In genomic region chr2:96305091-96305978, GRCh38 we compare ENCODE assay signal across 8 cellular contexts. TPM values are rescaled to one million over a fixed set of nuclear protein-coding genes. Genes with fewer than 3 reads are reported as not detected.
DNase-seq lines count a peak whose midpoint lies in the region; ATAC-seq and TF ChIP-seq lines count a peak whose summit lies in the region.

SNRNP200 (minus strand) TSS chr2:96305546; CDS start chr2:96305437, 109 bp downstream.

- DNase-seq in NCI-H748 treated with DMSO at 0.1 percent for 48 hours (lab: John Stamatoyannopoulos, UW) (peak; percentile 52), dedifferentiated amniotic fluid mesenchymal stem cell (ENCODE audit: extremely low spot score) (peak; percentile 72), left lobe of liver (ENCODE audit: low spot score) (peak; percentile 89)
- peak; percentile 90 for DNase-seq in activated CD4-positive, alpha-beta T cell treated with anti-CD3 and anti-CD28 coated beads, Interleukin-2, amount 50 U/mL, for 1 hour
- peak; percentile 93 to 94 for DNase-seq in stimulated activated CD4-positive, alpha-beta T cell treated with anti-CD3 and anti-CD28 coated beads, Interleukin-2, amount 100 ng/mL, for 24 hours

- ATAC-seq in GM19395 (IDR thresholded peaks at IDR 0.05; ENCODE audit: unreplicated experiment): peak; percentile 91
- ATAC-seq in HG03565 (IDR thresholded peaks at IDR 0.05; ENCODE audit: unreplicated experiment): peak; percentile 77
- peak; percentile 100 for ATAC-seq in left lobe of liver

- peak within 1 kb of the TSS; percentile 92 for H3K27ac ChIP-seq in C4-2B

- TF ChIP-seq CTCF in C4-2B (conservative IDR thresholded peaks at IDR 0.05): no peak

RNA-seq across cellular contexts. Expression of gene SNRNP200, which starts in this region (rescaled TPM):
- 49.7 TPM for total RNA-seq in left lobe of liver

Comparison
In these comparisons a context has a peak if more than half of its experiments do, and no peak if none do; other contexts are left out.
1. Peak in every context shown above with its lines: DNase-seq, ATAC-seq and H3K27ac ChIP-seq.